Comparison of ENCODE assay signal across 41 cellular contexts in genomic region chr2:73370348-73370747, GRCh38.
"Had no signal": no experiment of that assay in that cellular context is flagged by ENCODE, and none has a peak within 500 bp of the region (broad histone marks: within the 10 kb centered on the region; RNA-seq: fewer than 3 reads in every experiment).

No MANE protein-coding gene starts in this region.

- FAIRE-seq: astrocyte, bronchial epithelial cell had no signal

- H3K36me3 Mint-ChIP-seq: activated naive CD4-positive, alpha-beta T cell treated with anti-CD3 and anti-CD28 coated beads, Interleukin-2, amount 10 ng/mL, durations not matched to agents 7 days and 5 days; activated naive CD4-positive, alpha-beta T cell treated with anti-CD3 and anti-CD28 coated beads, Interleukin-2, amount 50 U/mL, for 72 hours; activated naive CD8-positive, alpha-beta T cell treated with anti-CD3 and anti-CD28 coated beads for 36 hours; activated naive CD8-positive, alpha-beta T cell treated with anti-CD3 and anti-CD28 coated beads, Interleukin-2, amount 10 ng/mL, durations not matched to agents 7 days and 5 days; brain had no signal

- H3K4me3 Mint-ChIP-seq: activated naive CD4-positive, alpha-beta T cell treated with anti-CD3 and anti-CD28 coated beads for 36 hours; activated naive CD4-positive, alpha-beta T cell treated with anti-CD3 and anti-CD28 coated beads, Interleukin-2, amount 10 ng/mL, durations not matched to agents 7 days and 5 days; activated naive CD4-positive, alpha-beta T cell treated with anti-CD3 and anti-CD28 coated beads, Interleukin-2, amount 50 U/mL, for 24 hours; activated naive CD8-positive, alpha-beta T cell; activated naive CD8-positive, alpha-beta T cell treated with anti-CD3 and anti-CD28 coated beads for 36 hours; activated naive CD8-positive, alpha-beta T cell treated with anti-CD3 and anti-CD28 coated beads, Interleukin-2, amount 10 ng/mL, durations not matched to agents 7 days and 5 days; activated naive CD8-positive, alpha-beta T cell treated with anti-CD3 and anti-CD28 coated beads, Interleukin-2, amount 50 U/mL, for 24 hours; activated T-cell treated with anti-CD3 and anti-CD28 coated beads, Interleukin-2, amount 50 U/mL, for 24 hours; activated T-cell treated with anti-CD3 and anti-CD28 coated beads, Interleukin-2, amount 50 U/mL, for 4 hours; activated T-cell treated with anti-CD3 and anti-CD28 coated beads, Interleukin-2, amount 50 U/mL, for 72 hours; activated T-helper 1 cell treated with anti-CD3 and anti-CD28 coated beads, Interleukin-12 subunit alpha, Interleukin-12 subunit beta, Interleukin-2, Interleukin-4 antibody, amounts not matched to agents 30 ng/mL and 10 ng/mL and 1 ng/mL, durations not matched to agents 14 hours and 24 hours and 36 hours; activated T-helper 17 cell treated with anti-CD3 and anti-CD28 coated beads, Interleukin-2, amount 50 U/mL, for 72 hours; brain; central memory CD8-positive, alpha-beta T cell had no signal

- H3K4me1 Mint-ChIP-seq: activated naive CD4-positive, alpha-beta T cell treated with anti-CD3 and anti-CD28 coated beads, Interleukin-2, amount 10 ng/mL, durations not matched to agents 7 days and 5 days; activated naive CD4-positive, alpha-beta T cell treated with anti-CD3 and anti-CD28 coated beads, Interleukin-2, amount 50 U/mL, for 24 hours; activated naive CD8-positive, alpha-beta T cell treated with anti-CD3 and anti-CD28 coated beads for 36 hours; activated naive CD8-positive, alpha-beta T cell treated with anti-CD3 and anti-CD28 coated beads, Interleukin-2, amount 10 ng/mL, durations not matched to agents 7 days and 5 days; activated naive CD8-positive, alpha-beta T cell treated with anti-CD3 and anti-CD28 coated beads, Interleukin-2, amount 50 U/mL, for 24 hours; activated T-helper 17 cell treated with anti-CD3 and anti-CD28 coated beads, Interleukin-2, amount 50 U/mL, for 72 hours; brain; central memory CD8-positive, alpha-beta T cell had no signal

- H3K27ac ChIP-seq: adrenal gland, ascending aorta, body of pancreas, brain microvascular endothelial cell, breast epithelium, cardiac muscle cell had no signal

- DNase-seq: activated effector memory CD4-positive, alpha-beta T cell treated with anti-CD3 and anti-CD28 coated beads, Interleukin-2, amount 50 U/mL, for 16 hours; activated effector memory CD4-positive, alpha-beta T cell treated with Interleukin-2 at 50 U/mL for 16 hours; activated gamma-delta T cell; activated gamma-delta T cell treated with Interleukin-2 at 50 U/mL for 16 hours; activated naive CD4-positive, alpha-beta T cell; activated naive CD4-positive, alpha-beta T cell treated with anti-CD3 and anti-CD28 coated beads for 36 hours; activated naive CD4-positive, alpha-beta T cell treated with anti-CD3 and anti-CD28 coated beads, Interleukin-2, amount 10 ng/mL, durations not matched to agents 7 days and 5 days; activated naive CD4-positive, alpha-beta T cell treated with anti-CD3 and anti-CD28 coated beads, Interleukin-2, amount 50 U/mL, for 16 hours; activated naive CD4-positive, alpha-beta T cell treated with Interleukin-2 at 50 U/mL for 16 hours; activated naive CD8-positive, alpha-beta T cell treated with anti-CD3 and anti-CD28 coated beads for 36 hours; activated naive CD8-positive, alpha-beta T cell treated with anti-CD3 and anti-CD28 coated beads, Interleukin-2, amount 10 ng/mL, durations not matched to agents 7 days and 5 days; activated naive CD8-positive, alpha-beta T cell treated with anti-CD3 and anti-CD28 coated beads, Interleukin-2, amount 50 U/mL, for 24 hours; activated T-cell treated with anti-CD3 and anti-CD28 coated beads for 4 hours; activated T-cell treated with anti-CD3 and anti-CD28 coated beads, Interleukin-2, amount 50 U/mL, for 1 hour; activated T-cell treated with anti-CD3 and anti-CD28 coated beads, Interleukin-2, amount 50 U/mL, for 24 hours; activated T-cell treated with anti-CD3 and anti-CD28 coated beads, Interleukin-2, amount 50 U/mL, for 4 hours; activated T-cell treated with anti-CD3 and anti-CD28 coated beads, Interleukin-2, amount 50 U/mL, for 48 hours; activated T-cell treated with anti-CD3 and anti-CD28 coated beads, Interleukin-2, amount 50 U/mL, for 72 hours; adrenal gland; amniotic stem cell; amygdala; anterior cingulate cortex; aorta; body of pancreas; brain microvascular endothelial cell; caudate nucleus; central memory CD4-positive, alpha-beta T cell; cerebellar nuclear complex had no signal

- H3K9me3 Mint-ChIP-seq: activated naive CD4-positive, alpha-beta T cell treated with anti-CD3 and anti-CD28 coated beads, Interleukin-2, amount 10 ng/mL, durations not matched to agents 7 days and 5 days; activated naive CD4-positive, alpha-beta T cell treated with anti-CD3 and anti-CD28 coated beads, Interleukin-2, amount 50 U/mL, for 24 hours; activated naive CD4-positive, alpha-beta T cell treated with anti-CD3 and anti-CD28 coated beads, Interleukin-2, amount 50 U/mL, for 72 hours; activated naive CD8-positive, alpha-beta T cell treated with anti-CD3 and anti-CD28 coated beads for 36 hours; activated naive CD8-positive, alpha-beta T cell treated with anti-CD3 and anti-CD28 coated beads, Interleukin-2, amount 50 U/mL, for 24 hours; activated T-cell treated with anti-CD3 and anti-CD28 coated beads, Interleukin-2, amount 50 U/mL, for 24 hours; activated T-cell treated with anti-CD3 and anti-CD28 coated beads, Interleukin-2, amount 50 U/mL, for 4 hours; activated T-cell treated with anti-CD3 and anti-CD28 coated beads, Interleukin-2, amount 50 U/mL, for 72 hours; activated T-helper 1 cell treated with anti-CD3 and anti-CD28 coated beads, Interleukin-12 subunit alpha, Interleukin-12 subunit beta, Interleukin-2, Interleukin-4 antibody, amounts not matched to agents 30 ng/mL and 10 ng/mL and 1 ng/mL, durations not matched to agents 14 hours and 24 hours and 36 hours; activated T-helper 17 cell treated with anti-CD3 and anti-CD28 coated beads, Interleukin-2, amount 50 U/mL, for 72 hours; activated T-helper 2 cell treated with anti-CD3 and anti-CD28 coated beads, Interferon-gamma antibody, Interleukin-2, Interleukin-4, amounts not matched to agents 10 μg/mL and 5 μg/mL and 100 μg/mL, durations not matched to agents 14 hours and 24 hours and 36 hours; brain; central memory CD8-positive, alpha-beta T cell had no signal

- ATAC-seq: activated naive CD4-positive, alpha-beta T cell treated with anti-CD3 and anti-CD28 coated beads, Interleukin-2, amount 50 U/mL, for 72 hours; activated naive CD8-positive, alpha-beta T cell treated with anti-CD3 and anti-CD28 coated beads, Interleukin-2, amount 50 U/mL, for 24 hours; activated T-cell treated with anti-CD3 and anti-CD28 coated beads, Interleukin-2, amount 50 U/mL, for 4 hours; activated T-cell treated with anti-CD3 and anti-CD28 coated beads, Interleukin-2, amount 50 U/mL, for 72 hours; activated T-helper 17 cell treated with anti-CD3 and anti-CD28 coated beads, Interleukin-2, amount 50 U/mL, for 72 hours; body of pancreas had no signal

- H3K36me3 ChIP-seq: adrenal gland, ascending aorta, brain microvascular endothelial cell, breast epithelium, cardiac muscle cell had no signal

- H3K4me3 ChIP-seq: adrenal gland, ascending aorta, body of pancreas, breast epithelium, cardiac muscle cell had no signal

- H3K9me3 ChIP-seq: adrenal gland, ascending aorta, body of pancreas, breast epithelium had no signal

- H3K27ac Mint-ChIP-seq: activated naive CD4-positive, alpha-beta T cell treated with anti-CD3 and anti-CD28 coated beads for 36 hours; activated naive CD4-positive, alpha-beta T cell treated with anti-CD3 and anti-CD28 coated beads, Interleukin-2, amount 10 ng/mL, durations not matched to agents 7 days and 5 days; activated naive CD4-positive, alpha-beta T cell treated with anti-CD3 and anti-CD28 coated beads, Interleukin-2, amount 50 U/mL, for 24 hours; activated naive CD4-positive, alpha-beta T cell treated with anti-CD3 and anti-CD28 coated beads, Interleukin-2, amount 50 U/mL, for 72 hours; activated naive CD8-positive, alpha-beta T cell; activated naive CD8-positive, alpha-beta T cell treated with anti-CD3 and anti-CD28 coated beads for 36 hours; activated naive CD8-positive, alpha-beta T cell treated with anti-CD3 and anti-CD28 coated beads, Interleukin-2, amount 10 ng/mL, durations not matched to agents 7 days and 5 days; activated naive CD8-positive, alpha-beta T cell treated with anti-CD3 and anti-CD28 coated beads, Interleukin-2, amount 50 U/mL, for 24 hours; activated T-cell treated with anti-CD3 and anti-CD28 coated beads, Interleukin-2, amount 50 U/mL, for 24 hours; activated T-cell treated with anti-CD3 and anti-CD28 coated beads, Interleukin-2, amount 50 U/mL, for 72 hours; activated T-helper 1 cell treated with anti-CD3 and anti-CD28 coated beads, Interleukin-12 subunit alpha, Interleukin-12 subunit beta, Interleukin-2, Interleukin-4 antibody, amounts not matched to agents 30 ng/mL and 10 ng/mL and 1 ng/mL, durations not matched to agents 14 hours and 24 hours and 36 hours; activated T-helper 17 cell treated with anti-CD3 and anti-CD28 coated beads, Interleukin-2, amount 50 U/mL, for 72 hours; activated T-helper 2 cell treated with anti-CD3 and anti-CD28 coated beads, Interferon-gamma antibody, Interleukin-2, Interleukin-4, amounts not matched to agents 10 μg/mL and 5 μg/mL and 100 μg/mL, durations not matched to agents 14 hours and 24 hours and 36 hours; brain had no signal

- H3K27me3 ChIP-seq: ascending aorta, body of pancreas, brain microvascular endothelial cell, breast epithelium had no signal

- H3K4me1 ChIP-seq: adrenal gland, ascending aorta, body of pancreas, breast epithelium had no signal
